In genomic region chr2:101698419-101699190, GRCh38 we compare ENCODE assay signal across 8 cellular contexts. TPM values are rescaled to one million over a fixed set of nuclear protein-coding genes. Genes with fewer than 3 reads are reported as not detected.
DNase-seq lines count a peak whose midpoint lies in the region; ATAC-seq and TF ChIP-seq lines count a peak whose summit lies in the region.

No MANE protein-coding gene starts in this region.

- H3K79me2 ChIP-seq in OCI-LY1 (ENCODE audit: insufficient read depth, low read length), result peaks cover 40% of the 10 kb centered on the region

- intact Hi-C loops in heart right ventricle (cut with DNase I), result loop anchor here (2.0 to 10.0 kb wide), 15 partner anchors 54 to 284 kb away; no protein-coding TSS in a partner anchor
- intact Hi-C loops in cardiac septum (cut with DNase I), result loop anchor here (2.0 to 10.0 kb wide), 4 partner anchors 39 to 264 kb away; no protein-coding TSS in a partner anchor

- H3K4me1 Mint-ChIP-seq in glutamatergic neuron (ENCODE audit: low read depth, unreplicated experiment) (peaks cover 16% of the 10 kb centered on the region), endothelial cell (ENCODE audit: unreplicated experiment) (peaks cover 33% of the 10 kb centered on the region)

- DNase-seq in heart right ventricle, result peak in 1 of 2 donors; percentile 20
- DNase-seq in cardiac septum (ENCODE audit: low spot score), result no peak
- no peak for DNase-seq in glutamatergic neuron
- DNase-seq in endothelial cell (ENCODE audit: low spot score), result no peak

- H4K20me1 ChIP-seq in OCI-LY1 (ENCODE audit: insufficient read depth, low read length), result no peaks in the 10 kb centered on the region

- peak overlapping the region; percentile 64 for H3K4me2 ChIP-seq in OCI-LY1 (ENCODE audit: low read length)

- 1 to 2% methylated on average over 15 of the region's 15 CpGs for WGBS in heart right ventricle, 2 donors

- H3K9ac ChIP-seq in OCI-LY1 (ENCODE audit: low read length) (peak overlapping the region; percentile 69), endocrine pancreas (ENCODE audit: control insufficient read depth, insufficient read depth, low read length) (peak overlapping the region; percentile 78)

- H3K27me3 ChIP-seq in heart right ventricle, result no peaks in the 10 kb centered on the region
- H3K27me3 ChIP-seq in OCI-LY1 (ENCODE audit: insufficient read depth, low read length), result 0 out of 2 replicates have a peak, but pooled peaks cover 5% of the 10 kb centered on the region
- no peaks in the 10 kb centered on the region for H3K27me3 ChIP-seq in endocrine pancreas (ENCODE audit: control insufficient read depth, insufficient read depth, low read length)
- H3K27me3 ChIP-seq in neutrophil, result peaks cover 23% of the 10 kb centered on the region

- TF ChIP-seq CTCF in heart right ventricle (IDR thresholded peaks at IDR 0.05) (no peak), OCI-LY1 (IDR thresholded peaks at IDR 0.05; ENCODE audit: low read length) (no peak), neutrophil (IDR thresholded peaks at IDR 0.05) (no peak), glutamatergic neuron (IDR thresholded peaks at IDR 0.05; ENCODE audit: partially characterized antibody, unreplicated experiment) (no peak), endothelial cell (IDR thresholded peaks at IDR 0.05; ENCODE audit: unreplicated experiment) (no peak)

- H3K27ac ChIP-seq in heart right ventricle (peak overlapping the region; percentile 71 to 94 (median 88)), OCI-LY1 (ENCODE audit: low read depth, low read length, poor library complexity, severe bottlenecking) (peak overlapping the region; percentile 96), neutrophil (peak overlapping the region; percentile 89)

- peak overlapping the region; percentile 53 to 79 (median 71) for H3K4me3 ChIP-seq in heart right ventricle
- peak overlapping the region; percentile 69 for H3K4me3 ChIP-seq in OCI-LY1 (ENCODE audit: low read depth, low read length, poor library complexity, severe bottlenecking)
- H3K4me3 ChIP-seq in endocrine pancreas (ENCODE audit: control insufficient read depth, insufficient read depth, low read length), result peak overlapping the region; percentile 92
- H3K4me3 ChIP-seq in neutrophil (ENCODE audit: low read depth in 1 of 2, low read length in 1 of 2), result peak overlapping the region; percentile 69 to 100

- H3K9me3 ChIP-seq in heart right ventricle, result peaks cover 0 to 10% (median 0%) of the 10 kb centered on the region in 11 donors
- H3K9me3 ChIP-seq in OCI-LY1 (ENCODE audit: low read length), result 0 out of 2 replicates have a peak, but pooled peaks cover 4% of the 10 kb centered on the region
- H3K9me3 ChIP-seq in endocrine pancreas (ENCODE audit: control insufficient read depth, low read length), result no peaks in the 10 kb centered on the region
- no peaks in the 10 kb centered on the region for H3K9me3 ChIP-seq in neutrophil

- H3K9me2 ChIP-seq in OCI-LY1 (ENCODE audit: low read depth, low read length), result no peaks in the 10 kb centered on the region

- H2AFZ ChIP-seq in OCI-LY1 (ENCODE audit: low read length), result no peak overlapping the region

- H3K27ac Mint-ChIP-seq in glutamatergic neuron (ENCODE audit: unreplicated experiment) (no peak overlapping the region), endothelial cell (ENCODE audit: unreplicated experiment) (no peak overlapping the region)

- no peaks in the 10 kb centered on the region for H3F3A ChIP-seq in OCI-LY1 (ENCODE audit: insufficient read depth, low read length)

- H3K36me3 Mint-ChIP-seq in glutamatergic neuron (ENCODE audit: unreplicated experiment) (no peaks in the 10 kb centered on the region), endothelial cell (ENCODE audit: low read depth, unreplicated experiment) (peaks cover 24% of the 10 kb centered on the region)

- H3K4me3 Mint-ChIP-seq in glutamatergic neuron (ENCODE audit: unreplicated experiment), result no peak overlapping the region
- H3K4me3 Mint-ChIP-seq in endothelial cell (ENCODE audit: unreplicated experiment), result no peak overlapping the region

- H3K4me1 ChIP-seq in heart right ventricle (peaks cover 0 to 59% (median 39%) of the 10 kb centered on the region in 9 donors), OCI-LY1 (ENCODE audit: insufficient read depth, low read length, severe bottlenecking) (peaks cover 31% of the 10 kb centered on the region), endocrine pancreas (ENCODE audit: control insufficient read depth, insufficient read depth, low read length) (peaks cover 9% of the 10 kb centered on the region), neutrophil (ENCODE audit: control insufficient read depth in 1 of 2, insufficient read depth in 1 of 2, low read depth in 1 of 2, low read length in 1 of 2) (peaks cover 68 to 69% of the 10 kb centered on the region in 2 experiments)

- ATAC-seq in heart right ventricle, result peak in 2 of 8 donors; percentile 14 to 16
- ATAC-seq in GM19467 (IDR thresholded peaks at IDR 0.05; ENCODE audit: unreplicated experiment), result no peak

- peaks cover 0 to 11% (median 0%) of the 10 kb centered on the region in 9 donors for H3K36me3 ChIP-seq in heart right ventricle
- peaks cover 13% of the 10 kb centered on the region for H3K36me3 ChIP-seq in OCI-LY1 (ENCODE audit: insufficient read depth, low read length)
- H3K36me3 ChIP-seq in endocrine pancreas (ENCODE audit: control insufficient read depth, insufficient read depth, low read length), result no peaks in the 10 kb centered on the region
- H3K36me3 ChIP-seq in neutrophil, result peaks cover 16% of the 10 kb centered on the region

- H3K9me3 Mint-ChIP-seq in glutamatergic neuron (ENCODE audit: unreplicated experiment), result peaks cover 20% of the 10 kb centered on the region
- H3K9me3 Mint-ChIP-seq in endothelial cell (ENCODE audit: unreplicated experiment), result no peaks in the 10 kb centered on the region

- H3K27me3 Mint-ChIP-seq in glutamatergic neuron (ENCODE audit: unreplicated experiment) (peaks cover 8% of the 10 kb centered on the region), endothelial cell (ENCODE audit: unreplicated experiment) (peaks cover 15% of the 10 kb centered on the region)

RNA-seq across cellular contexts. Expression of gene MAP4K4, which starts 1.1 kb away (rescaled TPM):
- 100 to 1,000 TPM in 5 of 10 donors, 10 to 100 TPM in 5; 74.5 to 116 (median 96.0) TPM for total RNA-seq in heart right ventricle
- 10 to 100 TPM; 44.3 to 46.2 TPM for polyA plus RNA-seq in heart right ventricle
- total RNA-seq in cardiac septum, result 135 TPM
- total RNA-seq in glutamatergic neuron (ENCODE audit: unreplicated experiment), result 756 TPM
- total RNA-seq in endothelial cell (ENCODE audit: unreplicated experiment), result 427 TPM
